In the genomic region with DNA sequence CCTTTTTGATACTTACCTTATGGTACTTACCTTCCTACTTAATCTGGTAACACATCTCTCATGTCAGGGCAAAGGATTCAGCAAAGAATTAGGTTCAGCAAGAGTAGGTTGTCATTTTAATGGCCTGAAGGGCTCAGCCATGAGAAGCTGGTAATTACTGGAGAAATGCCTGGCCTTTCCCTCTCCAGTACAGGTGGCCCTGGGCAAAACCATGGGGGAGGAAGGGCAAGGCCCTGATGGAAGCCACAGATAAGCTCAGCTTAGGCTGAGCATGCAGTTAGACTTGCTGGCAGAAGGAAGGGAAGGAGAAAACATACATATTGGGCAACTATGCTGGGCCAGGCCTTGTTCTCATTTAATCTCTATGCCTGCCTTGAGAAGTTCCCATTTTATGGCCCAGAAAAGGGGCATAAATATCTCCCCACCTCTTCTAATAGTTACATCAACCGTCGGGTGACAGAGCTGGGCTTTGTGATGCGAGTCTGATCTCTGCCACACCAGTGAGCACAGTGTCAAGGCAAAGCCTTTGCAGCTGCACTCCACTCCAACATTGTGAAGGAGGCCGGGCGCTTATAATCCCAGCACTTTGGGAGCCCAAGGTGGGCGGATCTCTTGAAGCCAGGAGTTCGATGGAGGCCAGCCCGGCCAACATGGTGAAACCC, we compare ENCODE assay signal across 8 cellular contexts. TPM values are rescaled to one million over a fixed set of nuclear protein-coding genes. Genes with fewer than 3 reads are reported as not detected.
DNase-seq lines count a peak whose midpoint lies in the region; ATAC-seq and TF ChIP-seq lines count a peak whose summit lies in the region.

No MANE protein-coding gene starts in this region.

- no peaks in the 10 kb centered on the region for H3K27me3 Mint-ChIP-seq in WTC11 (ENCODE audit: low read depth)

- H3K4me3 ChIP-seq in right cardiac atrium (ENCODE audit: low read length) (no peak overlapping the region), vagina (no peak overlapping the region)

- no peak overlapping the region for H3K4me3 Mint-ChIP-seq in WTC11

- peaks cover 16% of the 10 kb centered on the region for H3K4me1 Mint-ChIP-seq in WTC11

- 80% methylated on average over 8 of the region's 8 CpGs for WGBS in right cardiac atrium

- H3K9me3 ChIP-seq in right cardiac atrium (ENCODE audit: control insufficient read depth, low read length), result no peaks in the 10 kb centered on the region
- H3K9me3 ChIP-seq in vagina, result no peaks in the 10 kb centered on the region

- H3K36me3 Mint-ChIP-seq in WTC11, result peaks cover 18% of the 10 kb centered on the region

- intact Hi-C loops in right cardiac atrium (cut with DNase I) (no loop called here), left ventricle myocardium superior (cut with micrococcal nuclease) (no loop called here), vagina (cut with DNase I) (no loop called here)

- no peak for ATAC-seq in right cardiac atrium
- no peak for ATAC-seq in left ventricle myocardium superior
- peak; percentile 19; the same call in 1 of the 2 replicates for ATAC-seq in WTC11
- no peak for ATAC-seq in HG02981 (IDR thresholded peaks at IDR 0.05; ENCODE audit: unreplicated experiment)

- H3K27ac ChIP-seq in right cardiac atrium (ENCODE audit: low read length) (peak overlapping the region; percentile 15), vagina (peak overlapping the region; percentile 14)

- H3K9me3 Mint-ChIP-seq in WTC11, result no peaks in the 10 kb centered on the region

- H3K27ac Mint-ChIP-seq in WTC11, result peak overlapping the region; percentile 73

- POLR2A ChIA-PET in WTC11 (lab: Charles Lee), result interaction anchor here (0.6 to 0.9 kb wide), 3 partner anchors 19 to 242 kb away, joined by 3 read pairs; a partner anchor contains a TSS

- TF ChIP-seq CTCF in WTC11 (IDR thresholded peaks at IDR 0.05) (no peak), vagina (IDR thresholded peaks at IDR 0.05) (no peak)

- peaks cover 0 to 28% of the 10 kb centered on the region in 2 donors for H3K36me3 ChIP-seq in vagina

- H3K4me1 ChIP-seq in right cardiac atrium (ENCODE audit: control insufficient read depth, insufficient read depth, low read length) (peaks cover 9% of the 10 kb centered on the region), vagina (peaks cover 37% of the 10 kb centered on the region)

- no peak for TF ChIP-seq POLR2A in vagina (IDR thresholded peaks at IDR 0.05)

- H3K27me3 ChIP-seq in right cardiac atrium (ENCODE audit: control insufficient read depth, insufficient read depth), result no peaks in the 10 kb centered on the region
- H3K27me3 ChIP-seq in vagina, result no peaks in the 10 kb centered on the region

- DNase-seq in right cardiac atrium, result no peak
- no peak for DNase-seq in left ventricle myocardium superior
- no peak for DNase-seq in WTC11 (ENCODE audit: low spot score)
- peak; percentile 53 for DNase-seq in left kidney (ENCODE audit: low read depth, low spot score)
- no peak for DNase-seq in vagina (ENCODE audit: extremely low spot score in 2 of 2)
- DNase-seq in NK-92 (lab: John Stamatoyannopoulos, UW; ENCODE audit: unreplicated experiment), result no peak
- DNase-seq in NCI-H446 treated with DMSO at 0.1 percent for 48 hours (lab: John Stamatoyannopoulos, UW), result no peak

- CTCF ChIA-PET in WTC11 (lab: Charles Lee), result interaction anchor here (1.0 to 3.1 kb wide), 3 partner anchors 12 to 251 kb away, joined by 3 to 13 read pairs (median 5); no protein-coding TSS in a partner anchor

TF ChIP-seq in WTC11, 78 proteins besides CTCF, POLR2A, EP300 and RAD21:
- TF ChIP-seq MYBL2 (CRISPR knock-in tag; IDR thresholded peaks at IDR 0.05), result no peak
- TF ChIP-seq, protein P1, sequence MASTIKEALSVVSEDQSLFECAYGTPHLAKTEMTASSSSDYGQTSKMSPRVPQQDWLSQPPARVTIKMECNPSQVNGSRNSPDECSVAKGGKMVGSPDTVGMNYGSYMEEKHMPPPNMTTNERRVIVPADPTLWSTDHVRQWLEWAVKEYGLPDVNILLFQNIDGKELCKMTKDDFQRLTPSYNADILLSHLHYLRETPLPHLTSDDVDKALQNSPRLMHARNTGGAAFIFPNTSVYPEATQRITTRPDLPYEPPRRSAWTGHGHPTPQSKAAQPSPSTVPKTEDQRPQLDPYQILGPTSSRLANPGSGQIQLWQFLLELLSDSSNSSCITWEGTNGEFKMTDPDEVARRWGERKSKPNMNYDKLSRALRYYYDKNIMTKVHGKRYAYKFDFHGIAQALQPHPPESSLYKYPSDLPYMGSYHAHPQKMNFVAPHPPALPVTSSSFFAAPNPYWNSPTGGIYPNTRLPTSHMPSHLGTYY (CRISPR knock-in tag; IDR thresholded peaks at IDR 0.05), result no peak

RNA-seq across cellular contexts. Expression of a gene that starts 18.7 kb away (rescaled TPM):
- 10 to 100 TPM; 11.2 to 17.0 (median 12.8) TPM for total RNA-seq in right cardiac atrium
- 22.3 TPM for polyA plus RNA-seq in right cardiac atrium
- 6.8 TPM for total RNA-seq in left ventricle myocardium superior
- total RNA-seq in WTC11 (2021), result 7.8 to 9.0 TPM (median 8.8 TPM) in 3 replicates
- 15.7 TPM for total RNA-seq in vagina

RNA-seq across cellular contexts. Expression of a gene that starts 18.9 kb away (rescaled TPM):
- total RNA-seq in right cardiac atrium (10 to 100 TPM; 29.1 to 37.5 (median 32.7) TPM), left ventricle myocardium superior (33.5 TPM), WTC11 (2021) (16.3 to 24.1 TPM (median 17.5 TPM) in 3 replicates), vagina (56.7 TPM)
- 15.2 TPM for polyA plus RNA-seq in right cardiac atrium
